1 cellular context compared by ENCODE assay signal in genomic region chr17:4310349-4311060, GRCh38.
TF ChIP-seq lines count a peak whose summit lies in the region.

No MANE protein-coding gene starts in this region.

TF ChIP-seq in WTC11, 78 proteins besides CTCF, POLR2A, EP300 and RAD21 (continued from another document):
- TF ChIP-seq, protein P1, sequence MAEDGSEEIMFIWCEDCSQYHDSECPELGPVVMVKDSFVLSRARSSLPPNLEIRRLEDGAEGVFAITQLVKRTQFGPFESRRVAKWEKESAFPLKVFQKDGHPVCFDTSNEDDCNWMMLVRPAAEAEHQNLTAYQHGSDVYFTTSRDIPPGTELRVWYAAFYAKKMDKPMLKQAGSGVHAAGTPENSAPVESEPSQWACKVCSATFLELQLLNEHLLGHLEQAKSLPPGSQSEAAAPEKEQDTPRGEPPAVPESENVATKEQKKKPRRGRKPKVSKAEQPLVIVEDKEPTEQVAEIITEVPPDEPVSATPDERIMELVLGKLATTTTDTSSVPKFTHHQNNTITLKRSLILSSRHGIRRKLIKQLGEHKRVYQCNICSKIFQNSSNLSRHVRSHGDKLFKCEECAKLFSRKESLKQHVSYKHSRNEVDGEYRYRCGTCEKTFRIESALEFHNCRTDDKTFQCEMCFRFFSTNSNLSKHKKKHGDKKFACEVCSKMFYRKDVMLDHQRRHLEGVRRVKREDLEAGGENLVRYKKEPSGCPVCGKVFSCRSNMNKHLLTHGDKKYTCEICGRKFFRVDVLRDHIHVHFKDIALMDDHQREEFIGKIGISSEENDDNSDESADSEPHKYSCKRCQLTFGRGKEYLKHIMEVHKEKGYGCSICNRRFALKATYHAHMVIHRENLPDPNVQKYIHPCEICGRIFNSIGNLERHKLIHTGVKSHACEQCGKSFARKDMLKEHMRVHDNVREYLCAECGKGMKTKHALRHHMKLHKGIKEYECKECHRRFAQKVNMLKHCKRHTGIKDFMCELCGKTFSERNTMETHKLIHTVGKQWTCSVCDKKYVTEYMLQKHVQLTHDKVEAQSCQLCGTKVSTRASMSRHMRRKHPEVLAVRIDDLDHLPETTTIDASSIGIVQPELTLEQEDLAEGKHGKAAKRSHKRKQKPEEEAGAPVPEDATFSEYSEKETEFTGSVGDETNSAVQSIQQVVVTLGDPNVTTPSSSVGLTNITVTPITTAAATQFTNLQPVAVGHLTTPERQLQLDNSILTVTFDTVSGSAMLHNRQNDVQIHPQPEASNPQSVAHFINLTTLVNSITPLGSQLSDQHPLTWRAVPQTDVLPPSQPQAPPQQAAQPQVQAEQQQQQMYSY (CRISPR knock-in tag; IDR thresholded peaks at IDR 0.05), result no peak
- TF ChIP-seq JAZF1 (CRISPR knock-in tag; IDR thresholded peaks at IDR 0.05), result no peak
TF ChIP-seq in WTC11: peak in this region for 0.
